12 cellular contexts compared by ENCODE assay signal in genomic region chr13:45331123-45331619, GRCh38. TPM values are rescaled to one million over a fixed set of nuclear protein-coding genes. Genes with fewer than 3 reads are reported as not detected.
A peak's percentile ranks its signal among the peaks of the same experiment; 100 is the strongest.
DNase-seq lines count a peak whose midpoint lies in the region; ATAC-seq and TF ChIP-seq lines count a peak whose summit lies in the region.
"Had no signal": no experiment of that assay in that cellular context is flagged by ENCODE, and none has a peak within 500 bp of the region (broad histone marks: within the 10 kb centered on the region; RNA-seq: fewer than 3 reads in every experiment).

No MANE protein-coding gene starts in this region.

- peak overlapping the region in 1 of 4 donors; percentile 15 for H3K4me3 Mint-ChIP-seq in CD4-positive, CD25-positive, alpha-beta regulatory T cell
- no peak overlapping the region for H3K4me3 Mint-ChIP-seq in T-cell
- no peak overlapping the region for H3K4me3 Mint-ChIP-seq in mesothelial cell of epicardium

- no peak overlapping the region for H3K18ac ChIP-seq in mesenchymal stem cell (ENCODE audit: low read depth in 1 of 2, low read length in 2 of 2)

- no peaks in the 10 kb centered on the region for H3K27me3 Mint-ChIP-seq in CD4-positive, CD25-positive, alpha-beta regulatory T cell
- no peaks in the 10 kb centered on the region for H3K27me3 Mint-ChIP-seq in T-cell
- H3K27me3 Mint-ChIP-seq in mesothelial cell of epicardium (ENCODE audit: low read depth), result no peaks in the 10 kb centered on the region

- no peak overlapping the region for H3K4me3 ChIP-seq in CD4-positive, CD25-positive, alpha-beta regulatory T cell (ENCODE audit: low read depth, low read length)
- no peak overlapping the region for H3K4me3 ChIP-seq in HCT116 (replicated peaks in 1 of 2; ENCODE audit: low read depth in 1 of 2, low read length in 2 of 2)
- H3K4me3 ChIP-seq in mesenchymal stem cell (ENCODE audit: insufficient read depth in 1 of 2, low read depth in 1 of 2, low read length in 2 of 2), result no peak overlapping the region
- H3K4me3 ChIP-seq: gastroesophageal sphincter had no signal

- CTCF ChIA-PET in HCT116 (lab: Charles Lee) (interaction anchor here (1.0 kb wide), 1 partner anchor 284 kb away, joined by 4 read pairs; no protein-coding TSS in a partner anchor), T-cell (lab: Charles Lee) (interaction anchor here in 1 of 2 donors (0.5 kb wide), 1 partner anchor 1452 kb away, joined by 3 read pairs; the partner anchor contains the start of genes CCDC122 and LACC1)

- POLR2A ChIA-PET in HCT116 (lab: Charles Lee), result interaction anchor here (3.1 kb wide), 1 partner anchor 10 kb away, joined by 29 read pairs; the partner anchor contains the start of gene TPT1
- POLR2A ChIA-PET in T-cell (lab: Charles Lee), result interaction anchor here in 1 of 2 donors (0.7 kb wide), 1 partner anchor 160 kb away, joined by 3 read pairs; no protein-coding TSS in a partner anchor

- peaks cover 10% of the 10 kb centered on the region for H3K36me3 ChIP-seq in CD4-positive, CD25-positive, alpha-beta regulatory T cell (ENCODE audit: control insufficient read depth, insufficient read depth, low read length)
- H3K36me3 ChIP-seq in HCT116 (ENCODE audit: control insufficient read depth in 1 of 2, insufficient read depth in 2 of 2, low read length in 2 of 2) (peaks cover 0 to 8% of the 10 kb centered on the region in 2 experiments; a peak in 1 of 4 replicates), mesenchymal stem cell (ENCODE audit: control insufficient read depth in 1 of 2, insufficient read depth in 2 of 2, low read depth in 1 of 2, low read length in 2 of 2) (peaks cover 9 to 22% of the 10 kb centered on the region in 2 experiments)

- peaks cover 33 to 86% (median 68%) of the 10 kb centered on the region in 4 donors for H3K4me1 Mint-ChIP-seq in CD4-positive, CD25-positive, alpha-beta regulatory T cell
- peaks cover 89 to 90% (median 90%) of the 10 kb centered on the region in 3 donors for H3K4me1 Mint-ChIP-seq in T-cell
- H3K4me1 Mint-ChIP-seq in mesothelial cell of epicardium, result peaks cover 2% of the 10 kb centered on the region

- no peaks in the 10 kb centered on the region for H3K9me3 Mint-ChIP-seq in CD4-positive, CD25-positive, alpha-beta regulatory T cell
- no peaks in the 10 kb centered on the region for H3K9me3 Mint-ChIP-seq in T-cell
- no peaks in the 10 kb centered on the region for H3K9me3 Mint-ChIP-seq in mesothelial cell of epicardium

- no peak overlapping the region for H3K4ac ChIP-seq in mesenchymal stem cell (ENCODE audit: low read depth in 1 of 2, low read length in 2 of 2)

- intact Hi-C loops in HCT116 (cut with micrococcal nuclease), result no loop called here

- no peak for ATAC-seq in CD4-positive, CD25-positive, alpha-beta regulatory T cell (ENCODE audit: low read depth in 2 of 2)
- ATAC-seq in HCT116 (no peak), T-cell (replicated peaks in 1 of 4) (no peak), GM21390 (IDR thresholded peaks at IDR 0.05; ENCODE audit: unreplicated experiment) (no peak)

- no peak for DNase-seq in CD4-positive, CD25-positive, alpha-beta regulatory T cell
- no peak for DNase-seq in HCT116 (ENCODE audit: low read depth, low spot score)
- no peak for DNase-seq in T-cell
- no peak for DNase-seq in mesenchymal stem cell
- no peak for DNase-seq in SKM-1 (lab: John Stamatoyannopoulos, UW; ENCODE audit: unreplicated experiment)
- no peak for DNase-seq in D341Med (ENCODE audit: low spot score)
- no peak for DNase-seq in mesothelial cell of epicardium (ENCODE audit: low spot score in 2 of 2, unreplicated experiment in 2 of 2)
- DNase-seq: GOT3, mesendoderm, NCI-H1436 treated with DMSO at 0.1 percent for 48 hours had no signal

- H4K91ac ChIP-seq in mesenchymal stem cell (ENCODE audit: low read length), result no peak overlapping the region

- peak overlapping the region in 1 of 2 experiments; percentile 96 for H2BK12ac ChIP-seq in mesenchymal stem cell (ENCODE audit: low read length in 2 of 2)

- peak overlapping the region; percentile 83 for H2AK5ac ChIP-seq in mesenchymal stem cell (ENCODE audit: low read length, severe bottlenecking)

- WGBS in mesenchymal stem cell, result 100% methylated on average over 1 of the region's 1 CpG

- H3K27ac ChIP-seq in CD4-positive, CD25-positive, alpha-beta regulatory T cell (ENCODE audit: insufficient read depth, low read length, poor library complexity, severe bottlenecking), result no peak overlapping the region
- H3K27ac ChIP-seq in HCT116 (ENCODE audit: low read depth, low read length), result peak overlapping the region; percentile 78; the same call in 1 of the 2 replicates
- peak overlapping the region; percentile 39 for H3K27ac ChIP-seq in mesenchymal stem cell (ENCODE audit: low read length, poor library complexity, severe bottlenecking)

- no peak overlapping the region for H2BK15ac ChIP-seq in mesenchymal stem cell (ENCODE audit: low read depth, poor library complexity, severe bottlenecking)

- H3K4me2 ChIP-seq in HCT116 (ENCODE audit: low read length) (peak overlapping the region; percentile 44), mesenchymal stem cell (ENCODE audit: low read length, poor library complexity, severe bottlenecking) (no peak overlapping the region)

- H3K4me1 ChIP-seq in CD4-positive, CD25-positive, alpha-beta regulatory T cell (ENCODE audit: control insufficient read depth, insufficient read depth, low read length, poor library complexity, severe bottlenecking), result peaks cover 56% of the 10 kb centered on the region
- peaks cover 46 to 75% of the 10 kb centered on the region in 2 experiments for H3K4me1 ChIP-seq in HCT116 (ENCODE audit: control insufficient read depth in 1 of 2, insufficient read depth in 2 of 2, low read length in 2 of 2)
- peaks cover 12% of the 10 kb centered on the region for H3K4me1 ChIP-seq in mesenchymal stem cell (ENCODE audit: control insufficient read depth, insufficient read depth, low read depth, low read length)

- BruUV-seq in HCT116 (replicated peaks; lab: Mats Ljungman, UMichigan), result no TSS peak

- H3K9ac ChIP-seq in HCT116 (ENCODE audit: low read length), result peak overlapping the region; percentile 38
- peak overlapping the region; percentile 28 for H3K9ac ChIP-seq in mesenchymal stem cell (ENCODE audit: low read length)

- no peak overlapping the region for H2BK5ac ChIP-seq in mesenchymal stem cell (ENCODE audit: low read depth, low read length, poor library complexity, severe bottlenecking)

- H3K27ac Mint-ChIP-seq in CD4-positive, CD25-positive, alpha-beta regulatory T cell, result peak overlapping the region; percentile 79 to 81 (median 80)
- H3K27ac Mint-ChIP-seq in T-cell, result peak overlapping the region; percentile 78 to 87
- H3K27ac Mint-ChIP-seq in mesothelial cell of epicardium, result no peak overlapping the region

- H2BK120ac ChIP-seq in mesenchymal stem cell (ENCODE audit: low read depth, low read length), result no peak overlapping the region

- H3K9me3 ChIP-seq in CD4-positive, CD25-positive, alpha-beta regulatory T cell (ENCODE audit: control insufficient read depth in 2 of 2, low read length in 2 of 2), result no peaks in the 10 kb centered on the region
- no peaks in the 10 kb centered on the region for H3K9me3 ChIP-seq in HCT116 (ENCODE audit: control insufficient read depth in 1 of 2, insufficient read depth in 1 of 2, low read depth in 1 of 2, low read length in 2 of 2)
- H3K9me3 ChIP-seq in mesenchymal stem cell (ENCODE audit: control insufficient read depth, low read length), result no peaks in the 10 kb centered on the region
- H3K9me3 ChIP-seq: gastroesophageal sphincter had no signal

- peaks cover 12% of the 10 kb centered on the region; the same call in 1 of the 2 replicates for H4K20me1 ChIP-seq in HCT116 (ENCODE audit: insufficient read depth)

- peaks cover 9% of the 10 kb centered on the region for H3K36me3 Mint-ChIP-seq in CD4-positive, CD25-positive, alpha-beta regulatory T cell
- H3K36me3 Mint-ChIP-seq in T-cell, result peaks cover 12% of the 10 kb centered on the region
- peaks cover 11% of the 10 kb centered on the region for H3K36me3 Mint-ChIP-seq in mesothelial cell of epicardium

- H2AFZ ChIP-seq in HCT116 (ENCODE audit: low read depth, low read length, poor library complexity, severe bottlenecking) (no peak overlapping the region), mesenchymal stem cell (ENCODE audit: low read depth, low read length) (no peak overlapping the region)

- no peak overlapping the region for H4K8ac ChIP-seq in mesenchymal stem cell (ENCODE audit: low read length)

- no peaks in the 10 kb centered on the region for H3K9me2 ChIP-seq in HCT116 (ENCODE audit: insufficient read depth)

- H3K79me2 ChIP-seq in HCT116 (ENCODE audit: insufficient read depth, low read length), result peaks cover 3% of the 10 kb centered on the region; the same call in 1 of the 2 replicates

- H3K79me1 ChIP-seq in mesenchymal stem cell (replicated peaks; ENCODE audit: low read length, poor library complexity, severe bottlenecking), result peaks cover 3% of the 10 kb centered on the region

- RAD21 ChIA-PET in HCT116 (lab: Charles Lee; ENCODE audit: low non-redundant PET in 1 of 2, low total read pairs in 2 of 2, uncharacterized antibody in 2 of 2, unreplicated experiment in 2 of 2), result no interaction called here

- TF ChIP-seq POLR2A in HCT116 (IDR thresholded peaks at IDR 0.05; ENCODE audit: borderline replicate concordance, extremely low read depth, insufficient read depth, insufficient read length), result peak; percentile 80

- TF ChIP-seq CTCF in HCT116 (IDR thresholded peaks at IDR 0.05 in 2 of 3, conservative IDR thresholded peaks at IDR 0.05 in 1 of 3; ENCODE audit: borderline replicate concordance in 1 of 3, insufficient read depth in 1 of 3, low read depth in 2 of 3, low read length in 2 of 3), result no peak
- no peak for TF ChIP-seq CTCF in mesothelial cell of epicardium (IDR thresholded peaks at IDR 0.05; ENCODE audit: unreplicated experiment)

- no peaks in the 10 kb centered on the region for H3K27me3 ChIP-seq in CD4-positive, CD25-positive, alpha-beta regulatory T cell (ENCODE audit: control insufficient read depth, insufficient read depth, low read length)
- H3K27me3 ChIP-seq in HCT116 (ENCODE audit: insufficient read depth, low read length) (no peaks in the 10 kb centered on the region), mesenchymal stem cell (ENCODE audit: control insufficient read depth in 1 of 2, insufficient read depth in 1 of 2, low read length in 2 of 2) (no peaks in the 10 kb centered on the region)
- H3K27me3 ChIP-seq: gastroesophageal sphincter had no signal

- H3K23ac ChIP-seq in mesenchymal stem cell (ENCODE audit: low read length in 2 of 2), result no peak overlapping the region

- H3K14ac ChIP-seq in mesenchymal stem cell (ENCODE audit: low read length in 2 of 2), result no peak overlapping the region

- TF ChIP-seq RAD21 in HCT116 (IDR thresholded peaks at IDR 0.05; ENCODE audit: low read depth), result no peak

TF ChIP-seq in HCT116, 20 proteins besides CTCF, POLR2A, EP300 and RAD21:
- TF ChIP-seq POLR2AphosphoS5 (IDR thresholded peaks at IDR 0.05; ENCODE audit: low read depth, low read length), result peak; percentile 32
- TF ChIP-seq SP1 (IDR thresholded peaks at IDR 0.05; ENCODE audit: low read depth), result no peak

RNA-seq across cellular contexts. Expression of gene TPT1, which starts 9.8 kb away (rescaled TPM):
- total RNA-seq in CD4-positive, CD25-positive, alpha-beta regulatory T cell, result 5,591 TPM
- polyA plus RNA-seq in CD4-positive, CD25-positive, alpha-beta regulatory T cell, result 1,000 to 10,000 TPM; 2,708 to 4,074 (median 3,846) TPM
- 2,859 TPM for total RNA-seq in HCT116 (2021; ENCODE audit: unreplicated experiment)
- 3,620 and 4,032 TPM in 2 replicates for polyA plus RNA-seq in HCT116 (2012)
- total RNA-seq in T-cell, result 1,000 to 10,000 TPM; 6,680 to 8,997 (median 7,956) TPM
- 4,121 TPM for polyA plus RNA-seq in mesenchymal stem cell (2013, experiment 1 of 2)
- polyA plus RNA-seq in mesenchymal stem cell (2013, experiment 2 of 2), result 4,163 TPM
- total RNA-seq in mesothelial cell of epicardium, result 2,772 to 2,964 TPM (median 2,883 TPM) in 3 replicates
